Comparison of ENCODE assay signal across 1 cellular context in the genomic region with DNA sequence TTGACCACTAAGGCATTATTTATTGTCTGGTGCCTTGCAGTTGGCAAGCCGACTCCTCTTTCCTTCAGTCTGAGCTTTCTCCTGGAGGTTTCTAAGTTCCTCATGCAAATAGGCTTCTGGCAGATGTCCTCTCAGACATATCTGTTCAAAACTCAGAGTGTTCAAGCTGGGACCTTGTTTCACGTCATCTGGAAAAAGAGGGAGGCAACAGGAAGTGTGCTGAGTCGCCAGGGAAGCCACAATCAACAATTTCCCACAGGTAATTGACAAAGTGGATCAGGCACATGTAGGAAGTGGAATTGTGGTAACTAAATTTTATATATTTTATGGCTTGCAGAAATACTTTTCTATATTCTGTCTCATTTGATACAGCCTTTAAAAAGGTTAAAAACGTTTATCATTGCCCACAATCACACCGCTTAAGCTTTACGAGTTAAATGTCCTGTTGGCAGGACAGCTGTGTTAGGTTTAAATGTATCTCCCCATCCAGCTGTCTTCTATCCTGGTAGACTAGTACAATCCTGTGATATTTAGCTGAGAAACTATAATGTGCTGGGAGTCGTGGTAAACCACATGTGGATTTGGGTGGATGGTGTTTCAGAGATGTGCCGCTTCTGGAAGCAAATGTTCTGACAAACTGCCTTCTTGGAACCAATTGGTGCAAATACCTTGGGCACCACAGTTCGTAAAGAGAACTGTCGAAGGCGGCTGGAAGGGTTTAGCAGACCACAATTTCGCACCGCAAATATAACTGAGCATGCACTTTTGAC.
TF ChIP-seq lines count a peak whose summit lies in the region.

No MANE protein-coding gene starts in this region.

TF ChIP-seq in HEK293T, 16 proteins besides CTCF, POLR2A, EP300 and RAD21:
- TF ChIP-seq L3MBTL2 (conservative IDR thresholded peaks at IDR 0.05) (no peak), SP1 (IDR thresholded peaks at IDR 0.05) (no peak), ARNT (IDR thresholded peaks at IDR 0.05) (no peak), HDGF (IDR thresholded peaks at IDR 0.05; ENCODE audit: borderline replicate concordance) (no peak), FOXA1 (IDR thresholded peaks at IDR 0.05) (no peak), TARDBP (IDR thresholded peaks at IDR 0.05) (no peak), ZNF384 (IDR thresholded peaks at IDR 0.05) (no peak), ELF4 (IDR thresholded peaks at IDR 0.05) (no peak), CTBP1 (IDR thresholded peaks at IDR 0.05; ENCODE audit: borderline replicate concordance) (no peak), NFRKB (IDR thresholded peaks at IDR 0.05) (no peak), LEF1 (IDR thresholded peaks at IDR 0.05; ENCODE audit: borderline replicate concordance) (no peak), BHLHE40 (IDR thresholded peaks at IDR 0.05; ENCODE audit: borderline replicate concordance) (no peak), PKNOX1 (IDR thresholded peaks at IDR 0.05) (no peak)
